ENCODE assay signal across 8 cellular contexts in genomic region chr2:240143801-240144648, GRCh38. TPM values are rescaled to one million over a fixed set of nuclear protein-coding genes. Genes with fewer than 3 reads are reported as not detected.
DNase-seq lines count a peak whose midpoint lies in the region; ATAC-seq lines count a peak whose summit lies in the region.

No MANE protein-coding gene starts in this region.

- peak; percentile 56 for ATAC-seq in GM18498 (IDR thresholded peaks at IDR 0.05; ENCODE audit: unreplicated experiment)
- peak; percentile 84 for ATAC-seq in left ventricle myocardium superior
- ATAC-seq in sciatic nerve: peak; percentile 89
- no peak for ATAC-seq in HG02870 (IDR thresholded peaks at IDR 0.05; ENCODE audit: unreplicated experiment)

- DNase-seq in ACHN: peak; percentile 53
- peak; percentile 22 for DNase-seq in M059J (ENCODE audit: low read depth)
- DNase-seq in T-helper 2 cell: peak; percentile 51 to 78 (median 71)
- DNase-seq in amniotic epithelial cell (ENCODE audit: low read depth): peak; percentile 17
- DNase-seq in left ventricle myocardium superior: peak; percentile 80
- peak; percentile 87 for DNase-seq in sciatic nerve (ENCODE audit: low spot score)

- in situ Hi-C loops in ACHN (cut with HindIII; ENCODE audit: low pct_ligation_motif_present, low pct_unique_long_range_greater_than_20kb, low sequenced_read_pairs): no loop called here

- intact Hi-C loops in left ventricle myocardium superior (cut with micrococcal nuclease) (loop anchor here (5.0 to 10.0 kb wide), 2 partner anchors 82 to 1109 kb away; no protein-coding TSS in a partner anchor), sciatic nerve (cut with DNase I) (loop anchor here (5.0 kb wide), 1 partner anchor 82 kb away; no protein-coding TSS in a partner anchor)

RNA-seq across cellular contexts. Expression of gene OTOS, which starts 3.6 kb away (rescaled TPM):
- total RNA-seq in M059J (2014; rRNA removed; shearing (Covaris generic)): not detected in 2 replicates
- total RNA-seq in left ventricle myocardium superior: not detected
- not detected for total RNA-seq in sciatic nerve

RNA-seq across cellular contexts. Expression of gene COPS9, which starts 7.9 kb away (rescaled TPM):
- total RNA-seq in M059J (2014; rRNA removed; shearing (Covaris generic)): 107 and 123 TPM in 2 replicates
- total RNA-seq in left ventricle myocardium superior (204 TPM), sciatic nerve (124 TPM)

Comparison
In these comparisons a context has a peak if more than half of its experiments do, and no peak if none do; other contexts are left out.
1. DNase-seq: peak in every context shown above with its lines; median percentile 87 in sciatic nerve; 80 in left ventricle myocardium superior; 71 in T-helper 2 cell; 53 in ACHN; 22 in M059J; 17 in amniotic epithelial cell.